In genomic region chr19:16078759-16079707, GRCh38 we compare ENCODE assay signal across 8 cellular contexts. TPM values are rescaled to one million over a fixed set of nuclear protein-coding genes. Genes with fewer than 3 reads are reported as not detected.
DNase-seq lines count a peak whose midpoint lies in the region; ATAC-seq, FAIRE-seq and TF ChIP-seq lines count a peak whose summit lies in the region.

No MANE protein-coding gene starts in this region.

- peaks cover 20% of the 10 kb centered on the region for H3K4me1 ChIP-seq in A673 (ENCODE audit: insufficient read depth, low read length, poor library complexity, severe bottlenecking)

- H3K27me3 ChIP-seq in A673 (replicated peaks; ENCODE audit: insufficient read depth, low read depth, low read length, poor library complexity), result no peaks in the 10 kb centered on the region

- CTCF ChIA-PET in A673 (lab: Charles Lee), result interaction anchor here (0.7 to 1.5 kb wide), 2 partner anchors 32 to 961 kb away, joined by 3 read pairs; no protein-coding TSS in a partner anchor

- ATAC-seq in GM18511 (IDR thresholded peaks at IDR 0.05; ENCODE audit: unreplicated experiment) (peak; percentile 46), SK-N-SH treated with all-trans-retinoic acid at 6 μM for 48 hours (peak; percentile 77), HG03571 (IDR thresholded peaks at IDR 0.05; ENCODE audit: unreplicated experiment) (no peak)

- 5 to 20% (median 5%) methylated on average over 17 of the region's 17 CpGs for WGBS in adipose tissue, 3 donors

- BruUV-seq in A673 (replicated peaks; lab: Mats Ljungman, UMichigan), result TSS peak; percentile 37

- FAIRE-seq in HTR-8/SVneo (lab: Jason Lieb, UNC), result no peak

- peaks cover 38% of the 10 kb centered on the region for H3K36me3 ChIP-seq in A673 (ENCODE audit: insufficient read depth, low read length, poor library complexity, severe bottlenecking)

- peak; percentile 96 for DNase-seq in A673 (ENCODE audit: low spot score)
- peak; percentile 88 for DNase-seq in HTR-8/SVneo (ENCODE audit: insufficient read length, low spot score)
- peak; percentile 85 for DNase-seq in cardiac septum (ENCODE audit: low spot score)
- peak; percentile 76 for DNase-seq in putamen (ENCODE audit: low spot score)

- H3K27ac ChIP-seq in A673 (ENCODE audit: low read depth, low read length, poor library complexity, severe bottlenecking), result peak overlapping the region; percentile 100
- peak overlapping the region; percentile 76 for H3K27ac ChIP-seq in adipose tissue (ENCODE audit: low read depth, low read length)

- intact Hi-C loops in A673 (cut with micrococcal nuclease; ENCODE audit: unreplicated experiment), result no loop called here
- intact Hi-C loops in cardiac septum (cut with DNase I), result loop anchor here (2.0 kb wide), 1 partner anchor 32 kb away; the partner anchor contains the start of gene RAB8A

- H3K4me3 ChIP-seq in A673 (ENCODE audit: low read depth, low read length, poor library complexity, severe bottlenecking), result peak overlapping the region; percentile 93

- no peaks in the 10 kb centered on the region for H3K9me3 ChIP-seq in A673 (ENCODE audit: low read depth, low read length, poor library complexity, severe bottlenecking)

- POLR2A ChIA-PET in A673 (lab: Charles Lee; ENCODE audit: low non-redundant PET), result interaction anchor here (0.7 kb wide), 2 partner anchors 14 to 1961 kb away, joined by 4 to 8 read pairs; no protein-coding TSS in a partner anchor

- TF ChIP-seq CTCF in A673 (conservative IDR thresholded peaks at IDR 0.05; ENCODE audit: low read depth, low read length), result no peak

TF ChIP-seq in SK-N-SH treated with all-trans-retinoic acid at 6 μM for 48 hours, 23 proteins besides CTCF, POLR2A, EP300 and RAD21:
- TF ChIP-seq TCF4 (CRISPR knock-in tag; IDR thresholded peaks at IDR 0.05; ENCODE audit: borderline replicate concordance), result peak; percentile 76; the same call in 1 of the 2 replicates
- TF ChIP-seq ISL1 (CRISPR knock-in tag; IDR thresholded peaks at IDR 0.05), result peak; percentile 34; the same call in 1 of the 2 replicates
- TF ChIP-seq TOX (CRISPR knock-in tag; IDR thresholded peaks at IDR 0.05; ENCODE audit: borderline replicate concordance), result no peak

RNA-seq across cellular contexts. Expression of gene TPM4, which starts 2.7 kb away (rescaled TPM):
- 438 and 476 TPM in 2 replicates for total RNA-seq in A673 (2021)
- 100 to 1,000 TPM in 2 of 3 donors, 10 to 100 TPM in 1; 64.8 to 605 (median 330) TPM for polyA plus RNA-seq in adipose tissue
- total RNA-seq in cardiac septum, result 95.4 TPM

RNA-seq across cellular contexts. Expression of gene RAB8A, which starts 32.7 kb away (rescaled TPM):
- 113 and 126 TPM in 2 replicates for total RNA-seq in A673 (2021)
- polyA plus RNA-seq in adipose tissue, result 10 to 100 TPM; 20.8 to 31.9 (median 27.8) TPM
- 17.8 TPM for total RNA-seq in cardiac septum
